Comparison of ENCODE assay signal across 18 cellular contexts in genomic region chr1:100604372-100604771, GRCh38.
A peak's percentile ranks its signal among the peaks of the same experiment; 100 is the strongest.
DNase-seq lines count a peak whose midpoint lies in the region; ATAC-seq and TF ChIP-seq lines count a peak whose summit lies in the region.
"Had no signal": no experiment of that assay in that cellular context is flagged by ENCODE, and none has a peak within 500 bp of the region (broad histone marks: within the 10 kb centered on the region; RNA-seq: fewer than 3 reads in every experiment).

No MANE protein-coding gene starts in this region.

- no peak for TF ChIP-seq CTCF in lower lobe of right lung (IDR thresholded peaks at IDR 0.05)

- no peaks in the 10 kb centered on the region for H3K9me3 ChIP-seq in lower lobe of right lung

- ATAC-seq in GM19351 (IDR thresholded peaks at IDR 0.05; ENCODE audit: unreplicated experiment) = peak; percentile 85
- ATAC-seq in HG02798 (IDR thresholded peaks at IDR 0.05; ENCODE audit: poor library complexity, unreplicated experiment) = peak; percentile 76
- ATAC-seq in HG03432 (IDR thresholded peaks at IDR 0.05; ENCODE audit: unreplicated experiment) = peak; percentile 75
- no peak for ATAC-seq in HG02973 (IDR thresholded peaks at IDR 0.05; ENCODE audit: unreplicated experiment)
- no peak for ATAC-seq in lower lobe of right lung

- H3K27me3 ChIP-seq in lower lobe of right lung (ENCODE audit: low read depth) = no peaks in the 10 kb centered on the region

- H3K36me3 ChIP-seq in lower lobe of right lung = no peaks in the 10 kb centered on the region

- H3K4me3 ChIP-seq in lower lobe of right lung = no peak overlapping the region
- H3K4me3 ChIP-seq: GM23248 had no signal

- peak; percentile 39 for DNase-seq in myocyte (ENCODE audit: low read depth)
- no peak for DNase-seq in dedifferentiated amniotic fluid mesenchymal stem cell (ENCODE audit: extremely low spot score)
- no peak for DNase-seq in lower lobe of right lung
- no peak for DNase-seq in inferior parietal cortex (ENCODE audit: extremely low spot score)
- DNase-seq: C1 segment of cervical spinal cord; Calu3; CD4-positive, alpha-beta memory T cell; COR-L47; DMS53; DMS79 treated with DMSO at 0.1 percent for 48 hours; GF-D8; GM23248; H7; HCEC 1CT had no signal

- intact Hi-C loops in lower lobe of right lung (cut with DNase I) = no loop called here

- H3K27ac ChIP-seq in lower lobe of right lung = no peak overlapping the region
- H3K27ac ChIP-seq: GM23248 had no signal

- no peaks in the 10 kb centered on the region for H3K4me1 ChIP-seq in lower lobe of right lung

Comparison
In these comparisons a context has a peak if more than half of its experiments do, and no peak if none do; other contexts are left out.
1. ATAC-seq: peak in GM19351 (single experiment), HG02798 (single experiment) and HG03432 (single experiment); none in HG02973 (single experiment) and lower lobe of right lung (0 of 2).